In the genomic region with DNA sequence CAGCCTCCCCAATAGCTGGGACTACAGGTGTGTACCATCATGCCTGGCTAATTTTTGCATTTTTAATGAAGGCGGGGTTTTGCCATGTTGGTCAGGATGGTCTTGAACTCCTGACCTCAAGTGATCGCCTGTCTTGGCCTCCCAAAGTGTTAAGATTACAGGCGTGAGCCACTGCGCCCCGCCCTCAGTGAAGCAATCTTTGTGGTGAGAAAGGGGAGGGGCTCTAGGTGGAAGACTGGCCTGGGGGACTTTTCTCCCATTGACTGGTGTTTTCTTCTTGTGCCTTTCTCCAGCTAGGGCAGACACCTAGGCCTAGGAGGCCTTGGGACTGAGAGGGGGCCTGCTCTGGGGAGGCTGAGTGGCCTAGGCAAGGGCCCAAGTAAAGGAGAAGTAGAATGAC, we compare ENCODE assay signal across 21 cellular contexts.
DNase-seq lines count a peak whose midpoint lies in the region; ATAC-seq lines count a peak whose summit lies in the region.
"Had no signal": no experiment of that assay in that cellular context is flagged by ENCODE, and none has a peak within 500 bp of the region (broad histone marks: within the 10 kb centered on the region; RNA-seq: fewer than 3 reads in every experiment).

No MANE protein-coding gene starts in this region.

- no peak overlapping the region for H3K4me3 Mint-ChIP-seq in activated CD4-positive, alpha-beta memory T cell treated with anti-CD3 and anti-CD28 coated beads, Interleukin-2, amount 10 ng/mL, durations not matched to agents 7 days and 5 days
- no peak overlapping the region for H3K4me3 Mint-ChIP-seq in natural killer cell treated with Interleukin-12 subunit alpha and Interleukin-12 subunit beta and Interleukin-15 and Interleukin-18, amount 100 ng/mL, for 72 hours
- H3K4me3 Mint-ChIP-seq: activated naive CD8-positive, alpha-beta T cell treated with anti-CD3 and anti-CD28 coated beads, Interleukin-2, amount 10 ng/mL, durations not matched to agents 7 days and 5 days had no signal

- CTCF ChIA-PET in activated CD4-positive, alpha-beta memory T cell treated with anti-CD3 and anti-CD28 coated beads, Interleukin-2, amount 10 ng/mL, durations not matched to agents 7 days and 5 days (lab: Charles Lee) = interaction anchor here (0.6 kb wide), 1 partner anchor 614 kb away, joined by 6 read pairs; no protein-coding TSS in a partner anchor

- peaks cover 16% of the 10 kb centered on the region for H3K4me1 Mint-ChIP-seq in activated CD4-positive, alpha-beta memory T cell treated with anti-CD3 and anti-CD28 coated beads, Interleukin-2, amount 10 ng/mL, durations not matched to agents 7 days and 5 days
- H3K4me1 Mint-ChIP-seq in natural killer cell treated with Interleukin-12 subunit alpha and Interleukin-12 subunit beta and Interleukin-15 and Interleukin-18, amount 100 ng/mL, for 72 hours (ENCODE audit: low read depth in 2 of 2) = peaks cover 7% of the 10 kb centered on the region in 2 donors

- no peak overlapping the region for H3K27ac Mint-ChIP-seq in activated CD4-positive, alpha-beta memory T cell treated with anti-CD3 and anti-CD28 coated beads, Interleukin-2, amount 10 ng/mL, durations not matched to agents 7 days and 5 days
- peak overlapping the region in 1 of 2 donors; percentile 25 for H3K27ac Mint-ChIP-seq in natural killer cell treated with Interleukin-12 subunit alpha and Interleukin-12 subunit beta and Interleukin-15 and Interleukin-18, amount 100 ng/mL, for 72 hours
- H3K27ac Mint-ChIP-seq: activated naive CD8-positive, alpha-beta T cell treated with anti-CD3 and anti-CD28 coated beads, Interleukin-2, amount 10 ng/mL, durations not matched to agents 7 days and 5 days had no signal

- no peaks in the 10 kb centered on the region for H3K36me3 Mint-ChIP-seq in activated CD4-positive, alpha-beta memory T cell treated with anti-CD3 and anti-CD28 coated beads, Interleukin-2, amount 10 ng/mL, durations not matched to agents 7 days and 5 days (ENCODE audit: low read depth)
- no peaks in the 10 kb centered on the region for H3K36me3 Mint-ChIP-seq in natural killer cell treated with Interleukin-12 subunit alpha and Interleukin-12 subunit beta and Interleukin-15 and Interleukin-18, amount 100 ng/mL, for 72 hours

- peak; percentile 55 to 81 for ATAC-seq in natural killer cell treated with Interleukin-12 subunit alpha and Interleukin-12 subunit beta and Interleukin-15 and Interleukin-18, amount 100 ng/mL, for 72 hours

- H3K27me3 Mint-ChIP-seq in activated CD4-positive, alpha-beta memory T cell treated with anti-CD3 and anti-CD28 coated beads, Interleukin-2, amount 10 ng/mL, durations not matched to agents 7 days and 5 days = no peaks in the 10 kb centered on the region
- no peaks in the 10 kb centered on the region for H3K27me3 Mint-ChIP-seq in natural killer cell treated with Interleukin-12 subunit alpha and Interleukin-12 subunit beta and Interleukin-15 and Interleukin-18, amount 100 ng/mL, for 72 hours
- H3K27me3 Mint-ChIP-seq: activated naive CD8-positive, alpha-beta T cell treated with anti-CD3 and anti-CD28 coated beads, Interleukin-2, amount 10 ng/mL, durations not matched to agents 7 days and 5 days had no signal

- H3K9me3 Mint-ChIP-seq in activated CD4-positive, alpha-beta memory T cell treated with anti-CD3 and anti-CD28 coated beads, Interleukin-2, amount 10 ng/mL, durations not matched to agents 7 days and 5 days = no peaks in the 10 kb centered on the region
- no peaks in the 10 kb centered on the region for H3K9me3 Mint-ChIP-seq in natural killer cell treated with Interleukin-12 subunit alpha and Interleukin-12 subunit beta and Interleukin-15 and Interleukin-18, amount 100 ng/mL, for 72 hours
- H3K9me3 Mint-ChIP-seq: activated naive CD8-positive, alpha-beta T cell treated with anti-CD3 and anti-CD28 coated beads, Interleukin-2, amount 10 ng/mL, durations not matched to agents 7 days and 5 days had no signal

- POLR2A ChIA-PET in activated CD4-positive, alpha-beta memory T cell treated with anti-CD3 and anti-CD28 coated beads, Interleukin-2, amount 10 ng/mL, durations not matched to agents 7 days and 5 days (lab: Charles Lee) = interaction anchor here (0.9 kb wide), 1 partner anchor 166 kb away, joined by 3 read pairs; no protein-coding TSS in a partner anchor

- DNase-seq in Daoy (ENCODE audit: low read depth) (peak; percentile 7), MV-4-11 (lab: John Stamatoyannopoulos, UW) (peak; percentile 81), middle frontal gyrus (ENCODE audit: extremely low spot score, low spot score) (no peak)
- DNase-seq in activated CD4-positive, alpha-beta memory T cell treated with anti-CD3 and anti-CD28 coated beads, Interleukin-2, amount 10 ng/mL, durations not matched to agents 7 days and 5 days = peak; percentile 24
- DNase-seq in natural killer cell treated with Interleukin-12 subunit alpha and Interleukin-12 subunit beta and Interleukin-15 and Interleukin-18, amount 100 ng/mL, for 72 hours (ENCODE audit: low spot score) = peak; percentile 68
- DNase-seq in stimulated activated CD4-positive, alpha-beta T cell treated with anti-CD3 and anti-CD28 coated beads, Interleukin-4, amount 100 ng/mL, for 4 hours = no peak
- DNase-seq in stimulated activated CD4-positive, alpha-beta T cell treated with anti-CD3 and anti-CD28 coated beads, Interleukin-2, amount 100 ng/mL, for 48 hours = no peak
- DNase-seq: activated CD4-positive, alpha-beta T cell treated with anti-CD3 and anti-CD28 coated beads, Interleukin-2, amount 50 U/mL, for 48 hours; activated naive CD8-positive, alpha-beta T cell treated with anti-CD3 and anti-CD28 coated beads, Interleukin-2, amount 10 ng/mL, durations not matched to agents 7 days and 5 days; activated T-cell treated with anti-CD3 and anti-CD28 coated beads, Interleukin-2, amount 50 U/mL, for 48 hours; DMS153; dorsolateral prefrontal cortex; IMR-90; kidney glomerular epithelial cell; midbrain; NCI-H1417; NK-92 treated with Interleukin-12 subunit alpha and Interleukin-12 subunit beta, amount 100 ng/mL, for 24 hours; nucleus accumbens; sigmoid colon; SK-N-SH; stimulated activated CD4-positive, alpha-beta T cell treated with anti-CD3 and anti-CD28 coated beads, Interleukin-4, amount 100 ng/mL, for 1 hour had no signal

Comparison
In these comparisons a context has a peak if more than half of its experiments do, and no peak if none do; other contexts are left out.
1. DNase-seq: peak in Daoy (single experiment), MV-4-11 (single experiment), activated CD4-positive, alpha-beta memory T cell treated with anti-CD3 and anti-CD28 coated beads, Interleukin-2, amount 10 ng/mL, durations not matched to agents 7 days and 5 days (single experiment) and natural killer cell treated with Interleukin-12 subunit alpha and Interleukin-12 subunit beta and Interleukin-15 and Interleukin-18, amount 100 ng/mL, for 72 hours (single experiment); none in stimulated activated CD4-positive, alpha-beta T cell treated with anti-CD3 and anti-CD28 coated beads, Interleukin-4, amount 100 ng/mL, for 4 hours (0 of 2), middle frontal gyrus (single experiment) and stimulated activated CD4-positive, alpha-beta T cell treated with anti-CD3 and anti-CD28 coated beads, Interleukin-2, amount 100 ng/mL, for 48 hours (0 of 2).